Comparison of ENCODE assay signal across 16 cellular contexts in the genomic region with DNA sequence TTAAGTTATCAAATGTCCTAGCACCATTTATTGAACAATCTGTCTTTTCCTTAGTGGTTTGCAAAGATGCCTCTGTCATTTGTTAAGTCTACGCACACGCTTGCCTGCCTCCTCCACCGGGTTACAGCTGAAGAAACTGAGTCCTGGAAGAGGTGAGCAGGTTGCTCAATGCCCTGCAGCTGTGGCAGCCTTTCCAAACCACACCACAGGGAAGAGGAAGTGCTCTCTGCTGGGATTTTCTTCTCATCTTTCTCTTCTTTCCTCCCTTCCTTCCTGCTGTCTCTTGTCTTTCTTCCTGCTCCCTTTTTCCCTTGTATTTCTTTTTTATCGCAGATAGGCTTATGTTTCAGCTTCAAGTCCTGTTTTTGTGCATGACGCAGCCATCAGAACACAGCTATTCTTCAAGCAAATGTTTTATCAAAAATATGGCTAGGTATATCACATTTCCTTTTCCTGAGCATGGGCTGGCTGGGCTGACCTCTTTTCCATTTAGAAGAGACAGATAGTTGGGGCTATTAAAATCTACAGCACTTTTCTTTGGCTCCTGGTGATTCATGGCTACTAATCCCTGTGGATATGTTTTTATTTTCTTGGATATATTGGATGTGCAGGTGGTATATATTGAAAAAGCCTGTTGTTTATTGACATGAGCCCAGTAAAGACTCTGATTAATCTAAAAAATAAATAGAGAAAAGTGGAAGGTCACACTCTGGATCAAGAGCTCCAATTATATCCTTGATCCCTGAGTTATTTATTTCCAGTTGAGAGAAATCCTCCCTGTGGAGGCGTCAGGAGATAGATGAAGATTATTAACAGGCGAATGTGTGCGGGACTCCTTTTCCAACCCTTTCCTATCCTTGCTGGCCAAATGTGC.
DNase-seq lines count a peak whose midpoint lies in the region; ATAC-seq and TF ChIP-seq lines count a peak whose summit lies in the region.
"Had no signal": no experiment of that assay in that cellular context is flagged by ENCODE, and none has a peak within 500 bp of the region (broad histone marks: within the 10 kb centered on the region; RNA-seq: fewer than 3 reads in every experiment).

No MANE protein-coding gene starts in this region.

- no peak for TF ChIP-seq CTCF in 22Rv1 (IDR thresholded peaks at IDR 0.05)

- peak overlapping the region; percentile 40; the same call in 1 of the 2 replicates for H3K27ac ChIP-seq in 22Rv1
- H3K27ac ChIP-seq in caudate nucleus (ENCODE audit: low read depth, low read length), result peak overlapping the region; percentile 77
- H3K27ac ChIP-seq in layer of hippocampus (ENCODE audit: low read depth, low read length), result peak overlapping the region; percentile 66

- no peaks in the 10 kb centered on the region for H3K27me3 ChIP-seq in layer of hippocampus (ENCODE audit: control insufficient read depth, insufficient read depth, low read length)

- ATAC-seq in GM19035 (IDR thresholded peaks at IDR 0.05; ENCODE audit: unreplicated experiment) (no peak), GM18858 (IDR thresholded peaks at IDR 0.05; ENCODE audit: unreplicated experiment) (no peak)
- ATAC-seq: stimulated activated memory B cell treated with anti-CD40 and anti-IgM and Interleukin-4, amounts not matched to agents 10 μg/mL and 1 μg/mL and 100 μg/mL, for 72 hours had no signal

- DNase-seq in NCI-H146 treated with DMSO at 0.1 percent for 48 hours (lab: John Stamatoyannopoulos, UW; ENCODE audit: unreplicated experiment) (peak; percentile 8), caudate nucleus (lab: John Stamatoyannopoulos, UW) (no peak), NK-92 (lab: John Stamatoyannopoulos, UW; ENCODE audit: unreplicated experiment) (no peak), head of caudate nucleus (no peak)
- DNase-seq: activated CD4-positive, alpha-beta T cell treated with anti-CD3 and anti-CD28 coated beads, Interleukin-2, amount 10 ng/mL, durations not matched to agents 24 days and 14 days; Caco-2; GF-D8; immature natural killer cell; NCI-H1092; NCI-H2171; SHP77 treated with DMSO at 0.1 percent for 48 hours had no signal

- intact Hi-C loops in head of caudate nucleus (cut with DNase I), result no loop called here
